Comparison of ENCODE assay signal across 2 cellular contexts in the genomic region with DNA sequence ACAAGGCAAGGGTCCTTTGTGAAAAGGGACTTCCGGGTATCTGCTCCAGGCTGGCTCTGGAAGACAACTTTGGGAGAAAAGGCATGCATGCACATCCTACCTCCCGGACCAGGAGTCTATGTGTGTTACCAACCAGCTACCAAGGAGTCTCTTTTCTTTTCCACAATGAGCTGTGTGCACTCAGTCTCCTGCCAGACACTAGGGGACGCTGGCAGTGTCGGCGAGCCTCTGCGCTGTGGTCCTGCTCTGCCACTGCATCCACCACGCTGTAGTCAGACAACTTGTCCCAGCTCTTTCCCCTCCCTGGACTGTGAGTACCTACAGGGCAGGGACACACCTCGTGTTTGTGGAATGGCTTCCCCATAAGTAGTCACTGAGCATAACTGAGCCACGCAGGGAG.
TF ChIP-seq lines count a peak whose summit lies in the region.

No MANE protein-coding gene starts in this region.

TF ChIP-seq in HEK293, 187 proteins besides CTCF, POLR2A, EP300 and RAD21 (continued from another document):
- TF ChIP-seq, protein P1, sequence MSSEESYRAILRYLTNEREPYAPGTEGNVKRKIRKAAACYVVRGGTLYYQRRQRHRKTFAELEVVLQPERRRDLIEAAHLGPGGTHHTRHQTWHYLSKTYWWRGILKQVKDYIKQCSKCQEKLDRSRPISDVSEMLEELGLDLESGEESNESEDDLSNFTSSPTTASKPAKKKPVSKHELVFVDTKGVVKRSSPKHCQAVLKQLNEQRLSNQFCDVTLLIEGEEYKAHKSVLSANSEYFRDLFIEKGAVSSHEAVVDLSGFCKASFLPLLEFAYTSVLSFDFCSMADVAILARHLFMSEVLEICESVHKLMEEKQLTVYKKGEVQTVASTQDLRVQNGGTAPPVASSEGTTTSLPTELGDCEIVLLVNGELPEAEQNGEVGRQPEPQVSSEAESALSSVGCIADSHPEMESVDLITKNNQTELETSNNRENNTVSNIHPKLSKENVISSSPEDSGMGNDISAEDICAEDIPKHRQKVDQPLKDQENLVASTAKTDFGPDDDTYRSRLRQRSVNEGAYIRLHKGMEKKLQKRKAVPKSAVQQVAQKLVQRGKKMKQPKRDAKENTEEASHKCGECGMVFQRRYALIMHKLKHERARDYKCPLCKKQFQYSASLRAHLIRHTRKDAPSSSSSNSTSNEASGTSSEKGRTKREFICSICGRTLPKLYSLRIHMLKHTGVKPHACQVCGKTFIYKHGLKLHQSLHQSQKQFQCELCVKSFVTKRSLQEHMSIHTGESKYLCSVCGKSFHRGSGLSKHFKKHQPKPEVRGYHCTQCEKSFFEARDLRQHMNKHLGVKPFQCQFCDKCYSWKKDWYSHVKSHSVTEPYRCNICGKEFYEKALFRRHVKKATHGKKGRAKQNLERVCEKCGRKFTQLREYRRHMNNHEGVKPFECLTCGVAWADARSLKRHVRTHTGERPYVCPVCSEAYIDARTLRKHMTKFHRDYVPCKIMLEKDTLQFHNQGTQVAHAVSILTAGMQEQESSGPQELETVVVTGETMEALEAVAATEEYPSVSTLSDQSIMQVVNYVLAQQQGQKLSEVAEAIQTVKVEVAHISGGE (tag by site-specific recombination; conservative IDR thresholded peaks at IDR 0.05; ENCODE audit: low read depth), result 0 out of 2 replicates have a peak, but pooled peaks have one; percentile 21
- TF ChIP-seq ZXDB (tag by site-specific recombination; IDR thresholded peaks at IDR 0.05) (no peak), ZNF529 (tag by site-specific recombination; IDR thresholded peaks at IDR 0.05; ENCODE audit: insufficient replicate concordance) (no peak)
TF ChIP-seq in HEK293: peak in this region for 9.

TF ChIP-seq in HepG2, 621 proteins besides CTCF, POLR2A, EP300 and RAD21 (continued from another document and continues in another):
- TF ChIP-seq, protein P2, sequence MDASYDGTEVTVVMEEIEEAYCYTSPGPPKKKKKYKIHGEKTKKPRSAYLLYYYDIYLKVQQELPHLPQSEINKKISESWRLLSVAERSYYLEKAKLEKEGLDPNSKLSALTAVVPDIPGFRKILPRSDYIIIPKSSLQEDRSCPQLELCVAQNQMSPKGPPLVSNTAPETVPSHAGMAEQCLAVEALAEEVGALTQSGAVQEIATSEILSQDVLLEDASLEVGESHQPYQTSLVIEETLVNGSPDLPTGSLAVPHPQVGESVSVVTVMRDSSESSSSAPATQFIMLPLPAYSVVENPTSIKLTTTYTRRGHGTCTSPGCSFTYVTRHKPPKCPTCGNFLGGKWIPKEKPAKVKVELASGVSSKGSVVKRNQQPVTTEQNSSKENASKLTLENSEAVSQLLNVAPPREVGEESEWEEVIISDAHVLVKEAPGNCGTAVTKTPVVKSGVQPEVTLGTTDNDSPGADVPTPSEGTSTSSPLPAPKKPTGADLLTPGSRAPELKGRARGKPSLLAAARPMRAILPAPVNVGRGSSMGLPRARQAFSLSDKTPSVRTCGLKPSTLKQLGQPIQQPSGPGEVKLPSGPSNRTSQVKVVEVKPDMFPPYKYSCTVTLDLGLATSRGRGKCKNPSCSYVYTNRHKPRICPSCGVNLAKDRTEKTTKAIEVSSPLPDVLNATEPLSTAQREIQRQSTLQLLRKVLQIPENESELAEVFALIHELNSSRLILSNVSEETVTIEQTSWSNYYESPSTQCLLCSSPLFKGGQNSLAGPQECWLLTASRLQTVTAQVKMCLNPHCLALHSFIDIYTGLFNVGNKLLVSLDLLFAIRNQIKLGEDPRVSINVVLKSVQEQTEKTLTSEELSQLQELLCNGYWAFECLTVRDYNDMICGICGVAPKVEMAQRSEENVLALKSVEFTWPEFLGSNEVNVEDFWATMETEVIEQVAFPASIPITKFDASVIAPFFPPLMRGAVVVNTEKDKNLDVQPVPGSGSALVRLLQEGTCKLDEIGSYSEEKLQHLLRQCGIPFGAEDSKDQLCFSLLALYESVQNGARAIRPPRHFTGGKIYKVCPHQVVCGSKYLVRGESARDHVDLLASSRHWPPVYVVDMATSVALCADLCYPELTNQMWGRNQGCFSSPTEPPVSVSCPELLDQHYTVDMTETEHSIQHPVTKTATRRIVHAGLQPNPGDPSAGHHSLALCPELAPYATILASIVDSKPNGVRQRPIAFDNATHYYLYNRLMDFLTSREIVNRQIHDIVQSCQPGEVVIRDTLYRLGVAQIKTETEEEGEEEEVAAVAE (CRISPR knock-in tag; IDR thresholded peaks at IDR 0.05; ENCODE audit: borderline replicate concordance), result no peak
- TF ChIP-seq SPEN (CRISPR knock-in tag; IDR thresholded peaks at IDR 0.05; ENCODE audit: low read depth), result peak; percentile 37; the same call in 1 of the 2 replicates
- 0 out of 2 replicates have a peak, but pooled peaks have one; percentile 22 for TF ChIP-seq RXRB (CRISPR knock-in tag; IDR thresholded peaks at IDR 0.05; ENCODE audit: borderline replicate concordance)
- 0 out of 2 replicates have a peak, but pooled peaks have one; percentile 10 for TF ChIP-seq ZNF652 (CRISPR knock-in tag; IDR thresholded peaks at IDR 0.05; ENCODE audit: borderline replicate concordance, low read depth)
- no peak for TF ChIP-seq ETV6 (CRISPR knock-in tag; conservative IDR thresholded peaks at IDR 0.05)
- TF ChIP-seq TBX3 (IDR thresholded peaks at IDR 0.05; ENCODE audit: borderline replicate concordance), result no peak
- peak; percentile 46; the same call in 1 of the 2 replicates for TF ChIP-seq ZNF143 (CRISPR knock-in tag; IDR thresholded peaks at IDR 0.05)
- TF ChIP-seq IKZF5 (CRISPR knock-in tag; IDR thresholded peaks at IDR 0.05), result 0 out of 2 replicates have a peak, but pooled peaks have one; percentile 44
- TF ChIP-seq ZBTB4 (CRISPR knock-in tag; IDR thresholded peaks at IDR 0.05; ENCODE audit: borderline replicate concordance), result no peak
- no peak for TF ChIP-seq GABPA (IDR thresholded peaks at IDR 0.05; ENCODE audit: low read depth, low read length)
- no peak for TF ChIP-seq GABPA (CRISPR knock-in tag; IDR thresholded peaks at IDR 0.05; ENCODE audit: low read depth)
- TF ChIP-seq NFATC3 (CRISPR knock-in tag; IDR thresholded peaks at IDR 0.05), result no peak
- TF ChIP-seq ZNF691 (CRISPR knock-in tag; IDR thresholded peaks at IDR 0.05; ENCODE audit: borderline replicate concordance, low read depth), result 0 out of 2 replicates have a peak, but pooled peaks have one; percentile 39
- no peak for TF ChIP-seq ZNF510 (CRISPR knock-in tag; IDR thresholded peaks at IDR 0.05; ENCODE audit: low read depth)
- 0 out of 2 replicates have a peak, but pooled peaks have one; percentile 31 for TF ChIP-seq ARNT2 (CRISPR knock-in tag; IDR thresholded peaks at IDR 0.05; ENCODE audit: low read depth)
- no peak for TF ChIP-seq HNRNPH1 (optimal IDR thresholded peaks at IDR 0.05; ENCODE audit: low read depth, low read length)
- TF ChIP-seq, protein P3, sequence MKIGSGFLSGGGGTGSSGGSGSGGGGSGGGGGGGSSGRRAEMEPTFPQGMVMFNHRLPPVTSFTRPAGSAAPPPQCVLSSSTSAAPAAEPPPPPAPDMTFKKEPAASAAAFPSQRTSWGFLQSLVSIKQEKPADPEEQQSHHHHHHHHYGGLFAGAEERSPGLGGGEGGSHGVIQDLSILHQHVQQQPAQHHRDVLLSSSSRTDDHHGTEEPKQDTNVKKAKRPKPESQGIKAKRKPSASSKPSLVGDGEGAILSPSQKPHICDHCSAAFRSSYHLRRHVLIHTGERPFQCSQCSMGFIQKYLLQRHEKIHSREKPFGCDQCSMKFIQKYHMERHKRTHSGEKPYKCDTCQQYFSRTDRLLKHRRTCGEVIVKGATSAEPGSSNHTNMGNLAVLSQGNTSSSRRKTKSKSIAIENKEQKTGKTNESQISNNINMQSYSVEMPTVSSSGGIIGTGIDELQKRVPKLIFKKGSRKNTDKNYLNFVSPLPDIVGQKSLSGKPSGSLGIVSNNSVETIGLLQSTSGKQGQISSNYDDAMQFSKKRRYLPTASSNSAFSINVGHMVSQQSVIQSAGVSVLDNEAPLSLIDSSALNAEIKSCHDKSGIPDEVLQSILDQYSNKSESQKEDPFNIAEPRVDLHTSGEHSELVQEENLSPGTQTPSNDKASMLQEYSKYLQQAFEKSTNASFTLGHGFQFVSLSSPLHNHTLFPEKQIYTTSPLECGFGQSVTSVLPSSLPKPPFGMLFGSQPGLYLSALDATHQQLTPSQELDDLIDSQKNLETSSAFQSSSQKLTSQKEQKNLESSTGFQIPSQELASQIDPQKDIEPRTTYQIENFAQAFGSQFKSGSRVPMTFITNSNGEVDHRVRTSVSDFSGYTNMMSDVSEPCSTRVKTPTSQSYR (CRISPR knock-in tag; IDR thresholded peaks at IDR 0.05; ENCODE audit: borderline replicate concordance), result no peak
- TF ChIP-seq NPAS2 (CRISPR knock-in tag; IDR thresholded peaks at IDR 0.05; ENCODE audit: borderline replicate concordance), result no peak
- peak; percentile 37; the same call in 1 of the 2 replicates for TF ChIP-seq KAT8 (CRISPR knock-in tag; IDR thresholded peaks at IDR 0.05)
- no peak for TF ChIP-seq ZNF275 (CRISPR knock-in tag; IDR thresholded peaks at IDR 0.05; ENCODE audit: borderline replicate concordance)
- no peak for TF ChIP-seq ZNF496 (CRISPR knock-in tag; IDR thresholded peaks at IDR 0.05; ENCODE audit: insufficient replicate concordance)
- 0 out of 2 replicates have a peak, but pooled peaks have one; percentile 21 for TF ChIP-seq ZFP91 (CRISPR knock-in tag; IDR thresholded peaks at IDR 0.05; ENCODE audit: borderline replicate concordance)
- TF ChIP-seq MED13 (CRISPR knock-in tag; IDR thresholded peaks at IDR 0.05), result no peak
- no peak for TF ChIP-seq ZNF878 (CRISPR knock-in tag; IDR thresholded peaks at IDR 0.05)
- TF ChIP-seq, protein P4, sequence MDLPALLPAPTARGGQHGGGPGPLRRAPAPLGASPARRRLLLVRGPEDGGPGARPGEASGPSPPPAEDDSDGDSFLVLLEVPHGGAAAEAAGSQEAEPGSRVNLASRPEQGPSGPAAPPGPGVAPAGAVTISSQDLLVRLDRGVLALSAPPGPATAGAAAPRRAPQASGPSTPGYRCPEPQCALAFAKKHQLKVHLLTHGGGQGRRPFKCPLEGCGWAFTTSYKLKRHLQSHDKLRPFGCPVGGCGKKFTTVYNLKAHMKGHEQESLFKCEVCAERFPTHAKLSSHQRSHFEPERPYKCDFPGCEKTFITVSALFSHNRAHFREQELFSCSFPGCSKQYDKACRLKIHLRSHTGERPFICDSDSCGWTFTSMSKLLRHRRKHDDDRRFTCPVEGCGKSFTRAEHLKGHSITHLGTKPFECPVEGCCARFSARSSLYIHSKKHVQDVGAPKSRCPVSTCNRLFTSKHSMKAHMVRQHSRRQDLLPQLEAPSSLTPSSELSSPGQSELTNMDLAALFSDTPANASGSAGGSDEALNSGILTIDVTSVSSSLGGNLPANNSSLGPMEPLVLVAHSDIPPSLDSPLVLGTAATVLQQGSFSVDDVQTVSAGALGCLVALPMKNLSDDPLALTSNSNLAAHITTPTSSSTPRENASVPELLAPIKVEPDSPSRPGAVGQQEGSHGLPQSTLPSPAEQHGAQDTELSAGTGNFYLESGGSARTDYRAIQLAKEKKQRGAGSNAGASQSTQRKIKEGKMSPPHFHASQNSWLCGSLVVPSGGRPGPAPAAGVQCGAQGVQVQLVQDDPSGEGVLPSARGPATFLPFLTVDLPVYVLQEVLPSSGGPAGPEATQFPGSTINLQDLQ (CRISPR knock-in tag; IDR thresholded peaks at IDR 0.05), result no peak
- no peak for TF ChIP-seq ZC3H4 (CRISPR knock-in tag; IDR thresholded peaks at IDR 0.05; ENCODE audit: borderline replicate concordance)
- TF ChIP-seq SRF (IDR thresholded peaks at IDR 0.05; ENCODE audit: low read depth, low read length), result 0 out of 2 replicates have a peak, but pooled peaks have one; percentile 16
